10 cellular contexts compared by ENCODE assay signal in genomic region chr7:81161459-81162075, GRCh38.
DNase-seq lines count a peak whose midpoint lies in the region; ATAC-seq and TF ChIP-seq lines count a peak whose summit lies in the region.
"Had no signal": no experiment of that assay in that cellular context is flagged by ENCODE, and none has a peak within 500 bp of the region (broad histone marks: within the 10 kb centered on the region; RNA-seq: fewer than 3 reads in every experiment).

No MANE protein-coding gene starts in this region.

- intact Hi-C loops in uterus (cut with DNase I; ENCODE audit: low total_unique reads) = no loop called here

- TF ChIP-seq POLR2A in Peyer's patch (IDR thresholded peaks at IDR 0.05) = no peak
- TF ChIP-seq POLR2A in uterus (IDR thresholded peaks at IDR 0.05) = no peak

- H3K4me1 ChIP-seq in mesendoderm (ENCODE audit: control insufficient read depth, low read depth, low read length) (no peaks in the 10 kb centered on the region), Peyer's patch (no peaks in the 10 kb centered on the region), uterus (no peaks in the 10 kb centered on the region)

- TF ChIP-seq CTCF in Peyer's patch (IDR thresholded peaks at IDR 0.05) = no peak
- TF ChIP-seq CTCF in uterus (IDR thresholded peaks at IDR 0.05) = no peak

- no peak overlapping the region for H3K56ac ChIP-seq in mesendoderm (ENCODE audit: low read length)

- no peak overlapping the region for H3K27ac Mint-ChIP-seq in activated CD8-positive, alpha-beta T cell treated with anti-CD3 and anti-CD28 coated beads, Interleukin-2, amount 10 ng/mL, durations not matched to agents 7 days and 5 days
- H3K27ac Mint-ChIP-seq: activated T-helper 1 cell treated with anti-CD3 and anti-CD28 coated beads, Interleukin-12 subunit alpha, Interleukin-12 subunit beta, Interleukin-2, Interleukin-4 antibody, amounts not matched to agents 30 ng/mL and 10 ng/mL and 1 ng/mL, durations not matched to agents 14 hours and 24 hours and 36 hours; memory B cell had no signal

- no peak overlapping the region for H4K8ac ChIP-seq in mesendoderm (ENCODE audit: low read depth, low read length)

- WGBS in mesendoderm (ENCODE audit: extremely low coverage, insufficient coverage, low lambda C conversion rate) = no CpG with 5 or more reads among the region's 6 CpGs

- POLR2A ChIA-PET in activated CD8-positive, alpha-beta T cell treated with anti-CD3 and anti-CD28 coated beads, Interleukin-2, amount 10 ng/mL, durations not matched to agents 7 days and 5 days (lab: Charles Lee) = no interaction called here

- H3K9ac ChIP-seq in mesendoderm (ENCODE audit: low read length) = no peak overlapping the region

- H3K27me3 Mint-ChIP-seq in activated CD8-positive, alpha-beta T cell treated with anti-CD3 and anti-CD28 coated beads, Interleukin-2, amount 10 ng/mL, durations not matched to agents 7 days and 5 days (ENCODE audit: low read depth) = no peaks in the 10 kb centered on the region
- H3K27me3 Mint-ChIP-seq: memory B cell had no signal

- no peaks in the 10 kb centered on the region for H3K9me3 ChIP-seq in Peyer's patch
- no peaks in the 10 kb centered on the region for H3K9me3 ChIP-seq in uterus

- ATAC-seq in activated CD8-positive, alpha-beta T cell treated with anti-CD3 and anti-CD28 coated beads, Interleukin-2, amount 10 ng/mL, durations not matched to agents 7 days and 5 days = no peak
- no peak for ATAC-seq in GM19351 (IDR thresholded peaks at IDR 0.05; ENCODE audit: unreplicated experiment)

- no peak overlapping the region for H4K5ac ChIP-seq in mesendoderm (ENCODE audit: low read length)

- CTCF ChIA-PET in activated CD8-positive, alpha-beta T cell treated with anti-CD3 and anti-CD28 coated beads, Interleukin-2, amount 10 ng/mL, durations not matched to agents 7 days and 5 days (lab: Charles Lee) = no interaction called here

- no peak overlapping the region for H3K27ac ChIP-seq in mesendoderm (ENCODE audit: low read depth, low read length)
- no peak overlapping the region for H3K27ac ChIP-seq in Peyer's patch
- no peak overlapping the region for H3K27ac ChIP-seq in uterus

- H2BK5ac ChIP-seq in mesendoderm (ENCODE audit: low read length) = no peak overlapping the region

- no peaks in the 10 kb centered on the region for H3K36me3 Mint-ChIP-seq in activated CD8-positive, alpha-beta T cell treated with anti-CD3 and anti-CD28 coated beads, Interleukin-2, amount 10 ng/mL, durations not matched to agents 7 days and 5 days (ENCODE audit: low read depth)
- H3K36me3 Mint-ChIP-seq: memory B cell had no signal

- H2BK15ac ChIP-seq in mesendoderm (replicated peaks; ENCODE audit: low read depth) = no peak overlapping the region

- no peak overlapping the region for H3K23ac ChIP-seq in mesendoderm (ENCODE audit: low read length)

- H3K79me1 ChIP-seq in mesendoderm (ENCODE audit: low read length) = no peaks in the 10 kb centered on the region

- H3K9me3 Mint-ChIP-seq in activated CD8-positive, alpha-beta T cell treated with anti-CD3 and anti-CD28 coated beads, Interleukin-2, amount 10 ng/mL, durations not matched to agents 7 days and 5 days (ENCODE audit: insufficient read depth) = no peaks in the 10 kb centered on the region

- H2AK5ac ChIP-seq in mesendoderm (ENCODE audit: low read length) = no peak overlapping the region

- H3K4me2 ChIP-seq in mesendoderm (ENCODE audit: low read length) = no peak overlapping the region

- H3K18ac ChIP-seq in mesendoderm (ENCODE audit: low read length) = no peak overlapping the region

- H3K27me3 ChIP-seq in mesendoderm (ENCODE audit: insufficient read depth, low read length, poor library complexity) = no peaks in the 10 kb centered on the region
- H3K27me3 ChIP-seq in Peyer's patch = no peaks in the 10 kb centered on the region
- no peaks in the 10 kb centered on the region for H3K27me3 ChIP-seq in uterus

- H3K4me3 ChIP-seq in mesendoderm (ENCODE audit: low read length) (no peak overlapping the region), Peyer's patch (no peak overlapping the region), uterus (no peak overlapping the region)

- peak; percentile 21 for DNase-seq in D341Med (ENCODE audit: low spot score)
- DNase-seq in MV-4-11 (lab: John Stamatoyannopoulos, UW) = peak; percentile 66
- DNase-seq in amniotic epithelial cell (ENCODE audit: low read depth) = peak; percentile 95
- DNase-seq in mesendoderm = peak; percentile 77
- no peak for DNase-seq in Peyer's patch
- DNase-seq in activated CD8-positive, alpha-beta T cell treated with anti-CD3 and anti-CD28 coated beads, Interleukin-2, amount 10 ng/mL, durations not matched to agents 7 days and 5 days = no peak
- no peak for DNase-seq in uterus

- no peaks in the 10 kb centered on the region for H3K4me1 Mint-ChIP-seq in activated CD8-positive, alpha-beta T cell treated with anti-CD3 and anti-CD28 coated beads, Interleukin-2, amount 10 ng/mL, durations not matched to agents 7 days and 5 days (ENCODE audit: low read depth)
- H3K4me1 Mint-ChIP-seq: memory B cell had no signal

- no peak overlapping the region for H3K4ac ChIP-seq in mesendoderm (ENCODE audit: low read depth, low read length)

- no peaks in the 10 kb centered on the region for H3K36me3 ChIP-seq in mesendoderm (ENCODE audit: control insufficient read depth, insufficient read depth, low read length)
- H3K36me3 ChIP-seq in Peyer's patch = no peaks in the 10 kb centered on the region
- no peaks in the 10 kb centered on the region for H3K36me3 ChIP-seq in uterus

- no peak overlapping the region for H3K4me3 Mint-ChIP-seq in activated CD8-positive, alpha-beta T cell treated with anti-CD3 and anti-CD28 coated beads, Interleukin-2, amount 10 ng/mL, durations not matched to agents 7 days and 5 days
- H3K4me3 Mint-ChIP-seq: activated T-helper 1 cell treated with anti-CD3 and anti-CD28 coated beads, Interleukin-12 subunit alpha, Interleukin-12 subunit beta, Interleukin-2, Interleukin-4 antibody, amounts not matched to agents 30 ng/mL and 10 ng/mL and 1 ng/mL, durations not matched to agents 14 hours and 24 hours and 36 hours; memory B cell had no signal

- no peaks in the 10 kb centered on the region for H3K79me2 ChIP-seq in mesendoderm (ENCODE audit: control insufficient read depth, insufficient read depth, low read length)

- peak overlapping the region; percentile 54 for H2BK120ac ChIP-seq in mesendoderm (ENCODE audit: low read depth, low read length)

Comparison
In these comparisons a context has a peak if more than half of its experiments do, and no peak if none do; other contexts are left out.
1. DNase-seq: peak in D341Med (single experiment), MV-4-11 (single experiment), amniotic epithelial cell (single experiment) and mesendoderm (single experiment); none in Peyer's patch (0 of 3), activated CD8-positive, alpha-beta T cell treated with anti-CD3 and anti-CD28 coated beads, Interleukin-2, amount 10 ng/mL, durations not matched to agents 7 days and 5 days (single experiment) and uterus (0 of 2).